15 cellular contexts compared by ENCODE assay signal in genomic region chr5:114325552-114325951, GRCh38. TPM values are rescaled to one million over a fixed set of nuclear protein-coding genes. Genes with fewer than 3 reads are reported as not detected.
A peak's percentile ranks its signal among the peaks of the same experiment; 100 is the strongest.
DNase-seq lines count a peak whose midpoint lies in the region; ATAC-seq and TF ChIP-seq lines count a peak whose summit lies in the region.
"Had no signal": no experiment of that assay in that cellular context is flagged by ENCODE, and none has a peak within 500 bp of the region (broad histone marks: within the 10 kb centered on the region; RNA-seq: fewer than 3 reads in every experiment).

No MANE protein-coding gene starts in this region.

- peak in 1 of 2 donors; percentile 63 for DNase-seq in heart right ventricle
- DNase-seq in right atrium auricular region (ENCODE audit: low spot score), result no peak
- DNase-seq in NCI-H524 treated with DMSO at 0.1 percent for 48 hours (lab: John Stamatoyannopoulos, UW), result peak; percentile 67
- DNase-seq in fibroblast of mammary gland (ENCODE audit: low read depth), result peak; percentile 1
- peak; percentile 9 for DNase-seq in retinal pigment epithelial cell (ENCODE audit: low read depth)
- DNase-seq in effector CD4-positive, alpha-beta T cell, result no peak
- no peak for DNase-seq in endodermal cell
- DNase-seq: activated CD8-positive, alpha-beta T cell treated with anti-CD3 and anti-CD28 coated beads for 36 hours; Caco-2; dorsolateral prefrontal cortex; H7; NCI-H2081; SJCRH30 had no signal

- H3K9me3 Mint-ChIP-seq in endodermal cell, result no peaks in the 10 kb centered on the region
- H3K9me3 Mint-ChIP-seq: activated CD8-positive, alpha-beta T cell treated with anti-CD3 and anti-CD28 coated beads for 36 hours had no signal

- TF ChIP-seq CTCF in heart right ventricle (IDR thresholded peaks at IDR 0.05) (no peak), right atrium auricular region (IDR thresholded peaks at IDR 0.05) (no peak), fibroblast of mammary gland (conservative IDR thresholded peaks at IDR 0.05; ENCODE audit: control insufficient read depth, insufficient read depth, low read depth, low read length) (no peak), retinal pigment epithelial cell (conservative IDR thresholded peaks at IDR 0.05; ENCODE audit: low read depth, low read length) (no peak), endodermal cell (conservative IDR thresholded peaks at IDR 0.05) (no peak)

- peak in 6 of 8 donors; percentile 34 to 93 (median 80) for ATAC-seq in heart right ventricle
- no peak for ATAC-seq in activated CD4-positive, CD25-positive, alpha-beta regulatory T cell treated with anti-CD3 and anti-CD28 coated beads, Interleukin-2, amount 50 U/mL, for 24 hours
- ATAC-seq: activated CD8-positive, alpha-beta T cell treated with anti-CD3 and anti-CD28 coated beads for 36 hours had no signal

- H3K36me3 Mint-ChIP-seq in endodermal cell (ENCODE audit: low read depth), result no peaks in the 10 kb centered on the region

- H3K4me3 Mint-ChIP-seq in endodermal cell, result no peak overlapping the region
- H3K4me3 Mint-ChIP-seq: activated CD8-positive, alpha-beta T cell treated with anti-CD3 and anti-CD28 coated beads for 36 hours had no signal

- H3K4me1 Mint-ChIP-seq in endodermal cell, result peaks cover 12% of the 10 kb centered on the region

- no peaks in the 10 kb centered on the region for H3K36me3 ChIP-seq in heart right ventricle
- H3K36me3 ChIP-seq in right atrium auricular region, result no peaks in the 10 kb centered on the region
- no peaks in the 10 kb centered on the region for H3K36me3 ChIP-seq in endodermal cell (ENCODE audit: control insufficient read depth, insufficient read depth, low read length)
- H3K36me3 ChIP-seq: SJCRH30 had no signal

- WGBS in heart right ventricle, 2 donors, result 25 to 28% methylated on average over 3 of the region's 3 CpGs
- 79 to 100% methylated on average over 1 to 3 of the region's 3 CpGs for WGBS in endodermal cell (ENCODE audit: insufficient coverage in 1 of 2, insufficient read length in 1 of 2), 2 experiments

- peak overlapping the region in 1 of 10 donors; percentile 25 for H3K27ac ChIP-seq in heart right ventricle
- H3K27ac ChIP-seq in right atrium auricular region, result no peak overlapping the region
- H3K27ac ChIP-seq in endodermal cell (ENCODE audit: low read depth, low read length), result no peak overlapping the region
- H3K27ac ChIP-seq: dorsolateral prefrontal cortex, SJCRH30, skin epidermis had no signal

- H3K27me3 ChIP-seq in heart right ventricle (no peaks in the 10 kb centered on the region), right atrium auricular region (no peaks in the 10 kb centered on the region), endodermal cell (ENCODE audit: control insufficient read depth, insufficient read depth, low read length, poor library complexity, severe bottlenecking) (no peaks in the 10 kb centered on the region)
- H3K27me3 ChIP-seq: dorsolateral prefrontal cortex had no signal

- H3K4me1 ChIP-seq in heart right ventricle, result peaks cover 0 to 12% (median 0%) of the 10 kb centered on the region in 9 donors
- peaks cover 0 to 4% of the 10 kb centered on the region in 2 donors for H3K4me1 ChIP-seq in right atrium auricular region
- no peaks in the 10 kb centered on the region for H3K4me1 ChIP-seq in endodermal cell (ENCODE audit: control insufficient read depth, insufficient read depth, low read length)
- H3K4me1 ChIP-seq: Caco-2, SJCRH30 had no signal

- intact Hi-C loops in heart right ventricle (cut with DNase I), result no loop called here

- no peak overlapping the region for H3K27ac Mint-ChIP-seq in endodermal cell
- H3K27ac Mint-ChIP-seq: activated CD8-positive, alpha-beta T cell treated with anti-CD3 and anti-CD28 coated beads for 36 hours had no signal

- H3K9me3 ChIP-seq in heart right ventricle (peaks cover 0 to 10% (median 0%) of the 10 kb centered on the region in 11 donors), right atrium auricular region (no peaks in the 10 kb centered on the region), endodermal cell (ENCODE audit: control insufficient read depth, low read length) (no peaks in the 10 kb centered on the region)
- H3K9me3 ChIP-seq: Caco-2, SJCRH30 had no signal

- H3K9ac ChIP-seq in endodermal cell (ENCODE audit: extremely low read depth, low read length, poor library complexity, severe bottlenecking), result no peak overlapping the region

- H3K27me3 Mint-ChIP-seq in endodermal cell (ENCODE audit: insufficient read depth), result no peaks in the 10 kb centered on the region
- H3K27me3 Mint-ChIP-seq: activated CD8-positive, alpha-beta T cell treated with anti-CD3 and anti-CD28 coated beads for 36 hours had no signal

- H3K4me3 ChIP-seq in heart right ventricle (no peak overlapping the region), right atrium auricular region (no peak overlapping the region), fibroblast of mammary gland (ENCODE audit: control insufficient read depth, low read depth, low read length) (no peak overlapping the region), retinal pigment epithelial cell (ENCODE audit: low read length) (no peak overlapping the region), endodermal cell (ENCODE audit: low read length) (no peak overlapping the region)
- H3K4me3 ChIP-seq: dorsolateral prefrontal cortex, SJCRH30, skin epidermis had no signal

RNA-seq across cellular contexts. Expression of gene KCNN2, which starts 36.3 kb away (rescaled TPM):
- 10 to 100 TPM in 1 of 10 donors, 1 to 10 TPM in 9; 4.7 to 10.7 (median 7.6) TPM for total RNA-seq in heart right ventricle
- polyA plus RNA-seq in heart right ventricle, result 1 to 10 TPM; 1.0 to 9.6 TPM
- total RNA-seq in right atrium auricular region, result 10 to 100 TPM; 12.6 to 22.4 TPM
- total RNA-seq in endodermal cell, result 1 to 10 TPM; 3.0 to 4.7 TPM
- 3.5 TPM for polyA plus RNA-seq in endodermal cell (2013, experiment 1 of 2)
- 2.9 TPM for polyA plus RNA-seq in endodermal cell (2013, experiment 2 of 2)
- total RNA-seq: activated CD8-positive, alpha-beta T cell treated with anti-CD3 and anti-CD28 coated beads for 36 hours; SJCRH30 had no signal

Comparison
In these comparisons a context has a peak if more than half of its experiments do, and no peak if none do; other contexts are left out.
1. ATAC-seq: peak in heart right ventricle (6 of 8); none in activated CD4-positive, CD25-positive, alpha-beta regulatory T cell treated with anti-CD3 and anti-CD28 coated beads, Interleukin-2, amount 50 U/mL, for 24 hours (0 of 2).
2. DNase-seq: peak in NCI-H524 treated with DMSO at 0.1 percent for 48 hours (single experiment), fibroblast of mammary gland (single experiment) and retinal pigment epithelial cell (single experiment); none in right atrium auricular region (single experiment), effector CD4-positive, alpha-beta T cell (single experiment) and endodermal cell (single experiment).